17 cellular contexts compared by ENCODE assay signal in the genomic region with DNA sequence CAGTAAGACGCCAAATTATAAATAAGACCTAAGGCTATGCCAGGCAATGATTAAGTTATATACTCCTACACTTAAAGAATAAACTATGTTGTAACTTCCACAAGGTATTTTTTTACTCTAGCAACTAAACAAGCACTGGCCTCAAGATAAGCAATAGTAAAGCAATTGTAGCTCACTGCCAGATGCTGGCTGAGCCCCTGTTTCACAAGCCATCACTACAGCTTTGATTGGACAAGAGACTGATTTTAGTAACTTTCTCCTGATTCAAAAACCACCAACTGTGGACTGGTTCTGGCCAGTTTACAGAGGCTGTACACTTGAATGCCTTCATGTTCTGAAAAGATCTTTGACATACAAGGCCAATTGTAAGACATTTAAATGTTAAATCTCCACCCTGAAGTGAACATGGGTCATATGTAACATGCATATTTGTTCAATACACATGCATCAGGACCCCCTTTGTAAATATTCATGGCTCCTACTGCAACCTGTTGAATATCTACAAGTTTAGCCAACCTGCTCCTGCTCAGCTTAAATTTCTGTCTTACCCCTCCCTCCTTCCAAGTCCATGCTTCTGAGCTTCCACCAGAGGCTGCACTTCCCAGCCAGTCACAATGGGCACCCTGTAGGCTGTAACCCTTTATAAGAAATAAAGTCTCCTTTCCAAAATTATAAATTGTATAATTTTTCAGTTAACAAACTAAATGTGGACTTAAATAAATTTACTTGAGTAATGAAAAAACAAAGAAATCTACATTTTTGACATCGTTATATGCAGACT.
DNase-seq lines count a peak whose midpoint lies in the region; ATAC-seq and TF ChIP-seq lines count a peak whose summit lies in the region.
"Had no signal": no experiment of that assay in that cellular context is flagged by ENCODE, and none has a peak within 500 bp of the region (broad histone marks: within the 10 kb centered on the region; RNA-seq: fewer than 3 reads in every experiment).

No MANE protein-coding gene starts in this region.

- no peaks in the 10 kb centered on the region for H3K9me1 ChIP-seq in IMR-90 (ENCODE audit: insufficient read depth, low read length)

- DNase-seq in IMR-90 (peak; percentile 33), astrocyte of the spinal cord (ENCODE audit: low read depth, low spot score) (no peak), fibroblast of peridontal ligament (ENCODE audit: extremely low read depth) (peak; percentile 58), osteoblast (ENCODE audit: insufficient read length, low spot score, missing footprints) (no peak), OCI-LY7 (ENCODE audit: low spot score) (no peak), RKO (ENCODE audit: low spot score) (no peak), right lobe of liver (no peak), esophagus squamous epithelium (lab: John Stamatoyannopoulos, UW) (no peak)
- DNase-seq: GOT3, Karpas-422, NCI-H1694, NCI-H2081, NCI-H2171, NCI-H526, OCI-M1, Right ventricle myocardium superior had no signal

- H3K27ac ChIP-seq in IMR-90 (ENCODE audit: insufficient read depth, low read length), result no peak overlapping the region
- no peak overlapping the region for H3K27ac ChIP-seq in osteoblast (ENCODE audit: low read depth, low read length)
- H3K27ac ChIP-seq in OCI-LY7 (ENCODE audit: low read depth, low read length, poor library complexity, severe bottlenecking), result no peak overlapping the region
- no peak overlapping the region for H3K27ac ChIP-seq in right lobe of liver
- no peak overlapping the region for H3K27ac ChIP-seq in esophagus squamous epithelium
- H3K27ac ChIP-seq: C4-2B had no signal

- H4K20me1 ChIP-seq in IMR-90 (ENCODE audit: insufficient read depth, low read length) (no peaks in the 10 kb centered on the region), osteoblast (ENCODE audit: insufficient read depth, low read length) (no peaks in the 10 kb centered on the region), OCI-LY7 (ENCODE audit: insufficient read depth, low read length) (no peaks in the 10 kb centered on the region)

- no peak for TF ChIP-seq POLR2A in IMR-90 (IDR thresholded peaks at IDR 0.05; ENCODE audit: low read depth, low read length)
- no peak for TF ChIP-seq POLR2A in right lobe of liver (IDR thresholded peaks at IDR 0.05)
- TF ChIP-seq POLR2A in esophagus squamous epithelium (IDR thresholded peaks at IDR 0.05), result no peak

- H3K4me2 ChIP-seq in IMR-90 (ENCODE audit: low read depth, low read length) (no peak overlapping the region), osteoblast (ENCODE audit: insufficient read depth, low read length) (no peak overlapping the region), OCI-LY7 (ENCODE audit: low read length) (no peak overlapping the region)

- no peak overlapping the region for H2AFZ ChIP-seq in IMR-90 (replicated peaks; ENCODE audit: low read length, poor library complexity)
- no peak overlapping the region for H2AFZ ChIP-seq in osteoblast (ENCODE audit: low read length)
- no peak overlapping the region for H2AFZ ChIP-seq in OCI-LY7 (ENCODE audit: low read length)

- H3K79me1 ChIP-seq in IMR-90 (ENCODE audit: low read depth in 1 of 2, low read length in 2 of 2), result no peaks in the 10 kb centered on the region

- ATAC-seq in IMR-90 (ENCODE audit: low read depth), result peak; percentile 37
- ATAC-seq in right lobe of liver, result no peak

- H3K23ac ChIP-seq in IMR-90 (ENCODE audit: low read depth, low read length), result no peak overlapping the region

- H4K91ac ChIP-seq in IMR-90 (ENCODE audit: insufficient read depth, low read depth, low read length), result no peak overlapping the region

- H3K4me1 ChIP-seq in IMR-90 (ENCODE audit: control insufficient read depth, insufficient read depth, low read length), result no peaks in the 10 kb centered on the region
- no peaks in the 10 kb centered on the region for H3K4me1 ChIP-seq in osteoblast (ENCODE audit: insufficient read depth, low read length)
- no peaks in the 10 kb centered on the region for H3K4me1 ChIP-seq in OCI-LY7 (ENCODE audit: insufficient read depth, low read length, poor library complexity, severe bottlenecking)
- H3K4me1 ChIP-seq in right lobe of liver, result no peaks in the 10 kb centered on the region
- no peaks in the 10 kb centered on the region for H3K4me1 ChIP-seq in esophagus squamous epithelium

- no peaks in the 10 kb centered on the region for H3K9me2 ChIP-seq in OCI-LY7 (ENCODE audit: insufficient read depth, low read length)

- H2AK5ac ChIP-seq in IMR-90 (ENCODE audit: low read depth, low read length), result no peak overlapping the region

- no peak overlapping the region for H4K8ac ChIP-seq in IMR-90 (ENCODE audit: low read depth in 2 of 2, low read length in 2 of 2)

- dilution Hi-C loops in IMR-90 (cut with HindIII; ENCODE audit: low sequenced_read_pairs, unreplicated experiment), result no loop called here

- H3K9me3 ChIP-seq in IMR-90 (ENCODE audit: control insufficient read depth, insufficient read depth, low read length), result no peaks in the 10 kb centered on the region
- no peaks in the 10 kb centered on the region for H3K9me3 ChIP-seq in osteoblast (ENCODE audit: low read depth, low read length)
- H3K9me3 ChIP-seq in OCI-LY7 (ENCODE audit: low read length), result 0 out of 2 replicates have a peak, but pooled peaks cover 4% of the 10 kb centered on the region
- H3K9me3 ChIP-seq in right lobe of liver, result no peaks in the 10 kb centered on the region
- H3K9me3 ChIP-seq in esophagus squamous epithelium, result no peaks in the 10 kb centered on the region

- no peak overlapping the region for H3K56ac ChIP-seq in IMR-90 (ENCODE audit: extremely low read depth, insufficient read depth, low read length)

- H3K36me3 ChIP-seq in IMR-90 (ENCODE audit: control insufficient read depth, insufficient read depth, low read length) (no peaks in the 10 kb centered on the region), osteoblast (ENCODE audit: insufficient read depth, low read length) (no peaks in the 10 kb centered on the region), OCI-LY7 (ENCODE audit: insufficient read depth, low read length) (no peaks in the 10 kb centered on the region), right lobe of liver (no peaks in the 10 kb centered on the region), esophagus squamous epithelium (no peaks in the 10 kb centered on the region)

- no peak overlapping the region for H2BK20ac ChIP-seq in IMR-90 (ENCODE audit: low read depth, low read length)

- H2AK9ac ChIP-seq in IMR-90 (replicated peaks; ENCODE audit: low read depth, low read length, poor library complexity), result no peak overlapping the region

- no CpG with 5 or more reads among the region's 2 CpGs for WGBS in IMR-90 (ENCODE audit: extremely low coverage in 2 of 2, insufficient read length in 1 of 2), 2 experiments
- 62% methylated on average over 2 of the region's 2 CpGs for WGBS in right lobe of liver (ENCODE audit: insufficient coverage, low coverage, low lambda C conversion rate, missing lambda C conversion rate)
- WGBS in esophagus squamous epithelium, 2 donors, result 94% methylated on average over 2 of the region's 2 CpGs

- intact Hi-C loops in IMR-90 (cut with micrococcal nuclease) (no loop called here), OCI-LY7 (cut with micrococcal nuclease; ENCODE audit: unreplicated experiment) (no loop called here), right lobe of liver (cut with DNase I) (no loop called here), esophagus squamous epithelium (cut with DNase I) (no loop called here)

- no peak for TF ChIP-seq CTCF in IMR-90 (conservative IDR thresholded peaks at IDR 0.05; ENCODE audit: low read depth, low read length)
- TF ChIP-seq CTCF in astrocyte of the spinal cord (IDR thresholded peaks at IDR 0.05; ENCODE audit: low read depth, low read length), result peak; percentile 4
- peak; percentile 14 for TF ChIP-seq CTCF in osteoblast (IDR thresholded peaks at IDR 0.05; ENCODE audit: extremely low read depth, low read depth, low read length)
- TF ChIP-seq CTCF in OCI-LY7 (conservative IDR thresholded peaks at IDR 0.05; ENCODE audit: low read length), result no peak
- TF ChIP-seq CTCF in right lobe of liver (IDR thresholded peaks at IDR 0.05), result no peak
- no peak for TF ChIP-seq CTCF in esophagus squamous epithelium (IDR thresholded peaks at IDR 0.05)

- no peak overlapping the region for H3K4me3 ChIP-seq in IMR-90 (ENCODE audit: insufficient read depth, low read depth, low read length)
- no peak overlapping the region for H3K4me3 ChIP-seq in astrocyte of the spinal cord (ENCODE audit: low read depth, low read length)
- H3K4me3 ChIP-seq in osteoblast (ENCODE audit: insufficient read depth, low read length), result no peak overlapping the region
- no peak overlapping the region for H3K4me3 ChIP-seq in OCI-LY7 (ENCODE audit: low read depth, low read length, poor library complexity, severe bottlenecking)
- no peak overlapping the region for H3K4me3 ChIP-seq in right lobe of liver
- H3K4me3 ChIP-seq in esophagus squamous epithelium, result no peak overlapping the region

- no peaks in the 10 kb centered on the region for H3K79me2 ChIP-seq in osteoblast (ENCODE audit: insufficient read depth, low read length)
- H3K79me2 ChIP-seq in OCI-LY7 (ENCODE audit: insufficient read depth, low read depth, low read length), result no peaks in the 10 kb centered on the region

- no peak overlapping the region for H2BK15ac ChIP-seq in IMR-90 (ENCODE audit: low read depth, low read length)

- in situ Hi-C loops in IMR-90 (cut with MboI; ENCODE audit: low sequenced_read_pairs), result no loop called here
- in situ Hi-C loops in astrocyte of the spinal cord (cut with HindIII; ENCODE audit: low sequenced_read_pairs), result no loop called here

- H2BK5ac ChIP-seq in IMR-90 (ENCODE audit: low read depth, low read length, poor library complexity, severe bottlenecking), result no peak overlapping the region

- H2BK120ac ChIP-seq in IMR-90 (ENCODE audit: low read depth, low read length), result no peak overlapping the region

- H3K14ac ChIP-seq in IMR-90 (replicated peaks; ENCODE audit: low read depth, low read length), result no peak overlapping the region

- CTCF ChIA-PET in IMR-90 (lab: Yijun Ruan, JAX) (no interaction called here), OCI-LY7 (lab: Charles Lee; ENCODE audit: unreplicated experiment) (no interaction called here)

- H4K5ac ChIP-seq in IMR-90 (ENCODE audit: low read depth, low read length), result no peak overlapping the region

- TF ChIP-seq RAD21 in IMR-90 (IDR thresholded peaks at IDR 0.05; ENCODE audit: low read length), result no peak

- POLR2A ChIA-PET in IMR-90 (lab: Charles Lee; ENCODE audit: unreplicated experiment), result no interaction called here
- POLR2A ChIA-PET in OCI-LY7 (lab: Charles Lee), result no interaction called here

- H3K18ac ChIP-seq in IMR-90 (ENCODE audit: low read depth, low read length), result no peak overlapping the region

- no peak overlapping the region for H3K9ac ChIP-seq in IMR-90 (ENCODE audit: low read depth, low read length)

- BruUV-seq in IMR-90 (replicated peaks; lab: Mats Ljungman, UMichigan) (no TSS peak), OCI-LY7 (replicated peaks; lab: Mats Ljungman, UMichigan) (no TSS peak)

- no peak overlapping the region for H3K4ac ChIP-seq in IMR-90 (ENCODE audit: low read depth, low read length)

- H3K27me3 ChIP-seq in IMR-90 (ENCODE audit: control insufficient read depth, insufficient read depth, low read length), result no peaks in the 10 kb centered on the region
- H3K27me3 ChIP-seq in osteoblast (ENCODE audit: insufficient read depth, low read length), result no peaks in the 10 kb centered on the region
- H3K27me3 ChIP-seq in right lobe of liver, result no peaks in the 10 kb centered on the region
- no peaks in the 10 kb centered on the region for H3K27me3 ChIP-seq in esophagus squamous epithelium

TF ChIP-seq in IMR-90, 13 proteins besides CTCF, POLR2A, EP300 and RAD21 (continues in another document):
- TF ChIP-seq MAFK (IDR thresholded peaks at IDR 0.05; ENCODE audit: low read depth, low read length), result no peak

Comparison
In these comparisons a context has a peak if more than half of its experiments do, and no peak if none do; other contexts are left out.
1. DNase-seq: peak in IMR-90 (single experiment) and fibroblast of peridontal ligament (single experiment); none in astrocyte of the spinal cord (single experiment), osteoblast (single experiment), OCI-LY7 (single experiment), RKO (single experiment), right lobe of liver (0 of 3) and esophagus squamous epithelium (single experiment).
2. CTCF ChIP-seq: peak in astrocyte of the spinal cord (single experiment) and osteoblast (single experiment); none in IMR-90 (single experiment), OCI-LY7 (single experiment), right lobe of liver (0 of 4) and esophagus squamous epithelium (0 of 6).